Comparison of ENCODE assay signal across 8 cellular contexts in genomic region chr19:38683393-38684077, GRCh38. TPM values are rescaled to one million over a fixed set of nuclear protein-coding genes. Genes with fewer than 3 reads are reported as not detected.
A peak's percentile ranks its signal among the peaks of the same experiment; 100 is the strongest.
DNase-seq lines count a peak whose midpoint lies in the region; ATAC-seq and TF ChIP-seq lines count a peak whose summit lies in the region.

No MANE protein-coding gene starts in this region.

- H3K4me3 ChIP-seq in HCT116 (replicated peaks in 1 of 2; ENCODE audit: low read depth in 1 of 2, low read length in 2 of 2) (peak overlapping the region; percentile 36 to 53), heart right ventricle (no peak overlapping the region), psoas muscle (no peak overlapping the region)

- H4K20me1 ChIP-seq in HCT116 (ENCODE audit: insufficient read depth) = no peaks in the 10 kb centered on the region

- WGBS in heart right ventricle, 2 donors = 27 to 30% methylated on average over 10 of the region's 10 CpGs
- 27 to 44% (median 34%) methylated on average over 10 of the region's 10 CpGs for WGBS in psoas muscle, 3 donors

- H3K79me2 ChIP-seq in HCT116 (ENCODE audit: insufficient read depth, low read length) = peaks cover 89% of the 10 kb centered on the region

- TF ChIP-seq RAD21 in HCT116 (IDR thresholded peaks at IDR 0.05; ENCODE audit: low read depth) = no peak; the same call in none of the 2 replicates

- H3K27me3 ChIP-seq in HCT116 (ENCODE audit: insufficient read depth, low read length) (no peaks in the 10 kb centered on the region), heart right ventricle (no peaks in the 10 kb centered on the region), psoas muscle (ENCODE audit: insufficient read depth in 3 of 3, low read length in 2 of 3) (no peaks in the 10 kb centered on the region)

- peaks cover 82 to 99% of the 10 kb centered on the region in 2 experiments for H3K4me1 ChIP-seq in HCT116 (ENCODE audit: control insufficient read depth in 1 of 2, insufficient read depth in 2 of 2, low read length in 2 of 2)
- H3K4me1 ChIP-seq in heart right ventricle = peaks cover 53 to 99% (median 97%) of the 10 kb centered on the region in 9 donors
- peaks cover 91% of the 10 kb centered on the region for H3K4me1 ChIP-seq in psoas muscle

- peak overlapping the region; percentile 32 for H3K27ac Mint-ChIP-seq in activated naive CD8-positive, alpha-beta T cell treated with anti-CD3 and anti-CD28 coated beads, Interleukin-2, amount 10 ng/mL, durations not matched to agents 7 days and 5 days

- POLR2A ChIA-PET in HCT116 (lab: Charles Lee) = interaction anchor here (0.6 to 2.5 kb wide), 7 partner anchors 9 to 166 kb away, joined by 3 to 25 read pairs (median 4); partner anchors contain the start of gene ACTN4
- POLR2A ChIA-PET in activated naive CD8-positive, alpha-beta T cell treated with anti-CD3 and anti-CD28 coated beads, Interleukin-2, amount 10 ng/mL, durations not matched to agents 7 days and 5 days (lab: Charles Lee) = interaction anchor here (0.6 to 1.6 kb wide), 2 partner anchors 27 to 142 kb away, joined by 3 to 4 read pairs; no protein-coding TSS in a partner anchor

- H3K27me3 Mint-ChIP-seq in activated naive CD8-positive, alpha-beta T cell treated with anti-CD3 and anti-CD28 coated beads, Interleukin-2, amount 10 ng/mL, durations not matched to agents 7 days and 5 days = no peaks in the 10 kb centered on the region

- BruUV-seq in HCT116 (replicated peaks; lab: Mats Ljungman, UMichigan) = no TSS peak

- no peak overlapping the region for H3K4me3 Mint-ChIP-seq in activated naive CD8-positive, alpha-beta T cell treated with anti-CD3 and anti-CD28 coated beads, Interleukin-2, amount 10 ng/mL, durations not matched to agents 7 days and 5 days

- TF ChIP-seq CTCF in HCT116 (IDR thresholded peaks at IDR 0.05 in 2 of 3, conservative IDR thresholded peaks at IDR 0.05 in 1 of 3; ENCODE audit: borderline replicate concordance in 1 of 3, insufficient read depth in 1 of 3, low read depth in 2 of 3, low read length in 2 of 3) (no peak), heart right ventricle (IDR thresholded peaks at IDR 0.05) (no peak), psoas muscle (IDR thresholded peaks at IDR 0.05) (no peak)

- H3K4me1 Mint-ChIP-seq in activated naive CD8-positive, alpha-beta T cell treated with anti-CD3 and anti-CD28 coated beads, Interleukin-2, amount 10 ng/mL, durations not matched to agents 7 days and 5 days = peaks cover 71% of the 10 kb centered on the region

- peaks cover 32% of the 10 kb centered on the region for H3K36me3 Mint-ChIP-seq in activated naive CD8-positive, alpha-beta T cell treated with anti-CD3 and anti-CD28 coated beads, Interleukin-2, amount 10 ng/mL, durations not matched to agents 7 days and 5 days

- no peaks in the 10 kb centered on the region for H3K9me2 ChIP-seq in HCT116 (ENCODE audit: insufficient read depth)

- H3K9ac ChIP-seq in HCT116 (ENCODE audit: low read length) = peak overlapping the region; percentile 83

- RAD21 ChIA-PET in HCT116 (lab: Charles Lee; ENCODE audit: low non-redundant PET in 1 of 2, low total read pairs in 2 of 2, uncharacterized antibody in 2 of 2, unreplicated experiment in 2 of 2) = no interaction called here

- ATAC-seq in HCT116 (peak; percentile 74), heart right ventricle (peak; percentile 44 to 77 (median 66)), psoas muscle (peak; percentile 63 to 72 (median 68)), HG03521 (IDR thresholded peaks at IDR 0.05; ENCODE audit: unreplicated experiment) (no peak), GM18861 (IDR thresholded peaks at IDR 0.05; ENCODE audit: unreplicated experiment) (no peak)
- ATAC-seq in activated naive CD8-positive, alpha-beta T cell treated with anti-CD3 and anti-CD28 coated beads, Interleukin-2, amount 10 ng/mL, durations not matched to agents 7 days and 5 days (ENCODE audit: low read depth) = no peak

- intact Hi-C loops in HCT116 (cut with micrococcal nuclease) = loop anchor here (1.0 to 5.0 kb wide), 3 partner anchors 10 to 169 kb away; no protein-coding TSS in a partner anchor
- intact Hi-C loops in heart right ventricle (cut with DNase I) = no loop called here
- intact Hi-C loops in psoas muscle (cut with DNase I) = no loop called here

- peak; percentile 90 for DNase-seq in 8988T
- peak; percentile 99 for DNase-seq in HCT116 (ENCODE audit: low read depth, low spot score)
- DNase-seq in SHP77 (lab: John Stamatoyannopoulos, UW) = peak; percentile 52 to 65
- DNase-seq in activated naive CD8-positive, alpha-beta T cell treated with anti-CD3 and anti-CD28 coated beads, Interleukin-2, amount 10 ng/mL, durations not matched to agents 7 days and 5 days = no peak
- peak in 1 of 2 donors; percentile 54 for DNase-seq in heart right ventricle
- peak; percentile 77 to 85 for DNase-seq in psoas muscle

- H2AFZ ChIP-seq in HCT116 (ENCODE audit: low read depth, low read length, poor library complexity, severe bottlenecking) = no peak overlapping the region

- H3K27ac ChIP-seq in HCT116 (ENCODE audit: low read depth, low read length) (peak overlapping the region; percentile 98), heart right ventricle (peak overlapping the region; percentile 74 to 95 (median 90)), psoas muscle (peak overlapping the region; percentile 98)

- H3K9me3 ChIP-seq in HCT116 (ENCODE audit: control insufficient read depth in 1 of 2, insufficient read depth in 1 of 2, low read depth in 1 of 2, low read length in 2 of 2) (peaks cover 0 to 5% of the 10 kb centered on the region in 2 experiments; a peak in 1 of 4 replicates), heart right ventricle (no peaks in the 10 kb centered on the region), psoas muscle (no peaks in the 10 kb centered on the region)

- H3K36me3 ChIP-seq in HCT116 (ENCODE audit: control insufficient read depth in 1 of 2, insufficient read depth in 2 of 2, low read length in 2 of 2) = peaks cover 0 to 30% of the 10 kb centered on the region in 2 experiments; a peak in 1 of 4 replicates
- peaks cover 0 to 16% (median 0%) of the 10 kb centered on the region in 9 donors for H3K36me3 ChIP-seq in heart right ventricle
- H3K36me3 ChIP-seq in psoas muscle (ENCODE audit: insufficient read depth in 1 of 2, low read depth in 1 of 2) = no peaks in the 10 kb centered on the region

- TF ChIP-seq POLR2A in HCT116 (IDR thresholded peaks at IDR 0.05; ENCODE audit: borderline replicate concordance, extremely low read depth, insufficient read depth, insufficient read length) = no peak

- CTCF ChIA-PET in HCT116 (lab: Charles Lee) = interaction anchor here (0.6 to 2.1 kb wide), 6 partner anchors 9 to 280 kb away, joined by 3 to 10 read pairs (median 4); partner anchors contain the start of genes FAM98C, MRPS12 and SARS2

- peaks cover 5% of the 10 kb centered on the region for H3K9me3 Mint-ChIP-seq in activated naive CD8-positive, alpha-beta T cell treated with anti-CD3 and anti-CD28 coated beads, Interleukin-2, amount 10 ng/mL, durations not matched to agents 7 days and 5 days

- H3K4me2 ChIP-seq in HCT116 (ENCODE audit: low read length) = peak overlapping the region; percentile 86

TF ChIP-seq in HCT116, 20 proteins besides CTCF, POLR2A, EP300 and RAD21 (continues in another document):
- TF ChIP-seq SIN3A (IDR thresholded peaks at IDR 0.05; ENCODE audit: low read depth) (peak; percentile 86; the same call in 1 of the 2 replicates), MAX (IDR thresholded peaks at IDR 0.05) (peak; percentile 59), CEBPB (IDR thresholded peaks at IDR 0.05; ENCODE audit: low read depth) (peak; percentile 49), SRF (IDR thresholded peaks at IDR 0.05; ENCODE audit: low read depth) (peak; percentile 100), EZH2phosphoT487 (IDR thresholded peaks at IDR 0.05; ENCODE audit: borderline replicate concordance) (no peak), YY1 (IDR thresholded peaks at IDR 0.05; ENCODE audit: extremely low read depth, insufficient replicate concordance, low read depth, low read length) (no peak), ZNF274 (IDR thresholded peaks at IDR 0.05; ENCODE audit: low read depth, low read length) (no peak), CBX3 (IDR thresholded peaks at IDR 0.05; ENCODE audit: low read depth) (0 out of 2 replicates have a peak, but pooled peaks have one; percentile 56), POLR2AphosphoS5 (IDR thresholded peaks at IDR 0.05; ENCODE audit: low read depth, low read length) (peak; percentile 25), ZBTB33 (IDR thresholded peaks at IDR 0.05; ENCODE audit: extremely low read depth, insufficient replicate concordance, low read length) (no peak), TCF7L2 (IDR thresholded peaks at IDR 0.05; ENCODE audit: borderline replicate concordance, extremely low read depth, insufficient read depth, insufficient read length) (peak; percentile 79), EZH2 (IDR thresholded peaks at IDR 0.05) (no peak), EGR1 (IDR thresholded peaks at IDR 0.05; ENCODE audit: low read depth) (no peak), SP1 (IDR thresholded peaks at IDR 0.05; ENCODE audit: low read depth) (peak; percentile 92), ELF1 (IDR thresholded peaks at IDR 0.05; ENCODE audit: borderline replicate concordance, low read depth) (no peak)

RNA-seq across cellular contexts. Expression of gene ACTN4, which starts 36.1 kb away (rescaled TPM):
- total RNA-seq in HCT116 (2021; ENCODE audit: unreplicated experiment) (651 TPM), heart right ventricle (100 to 1,000 TPM; 129 to 291 (median 149) TPM), psoas muscle (100 to 1,000 TPM in 1 of 4 donors, 10 to 100 TPM in 3; 79.9 to 127 (median 89.2) TPM)
- polyA plus RNA-seq in HCT116 (2012) = 635 and 727 TPM in 2 replicates
- 100 to 1,000 TPM; 236 to 252 TPM for total RNA-seq in activated naive CD8-positive, alpha-beta T cell treated with anti-CD3 and anti-CD28 coated beads, Interleukin-2, amount 10 ng/mL, durations not matched to agents 7 days and 5 days
- polyA plus RNA-seq in heart right ventricle (100 to 1,000 TPM in 1 of 2 donors, 10 to 100 TPM in 1; 92.4 to 189 TPM), psoas muscle (10 to 100 TPM; 38.3 to 45.2 (median 43.0) TPM)

Comparison
In these comparisons a context has a peak if more than half of its experiments do, and no peak if none do; other contexts are left out.
1. ATAC-seq: peak in HCT116 (single experiment), heart right ventricle (8 of 8) and psoas muscle (4 of 4); none in activated naive CD8-positive, alpha-beta T cell treated with anti-CD3 and anti-CD28 coated beads, Interleukin-2, amount 10 ng/mL, durations not matched to agents 7 days and 5 days (single experiment), HG03521 (single experiment) and GM18861 (single experiment).
2. H3K4me3 ChIP-seq: peak in HCT116 (2 of 2); none in heart right ventricle (0 of 10) and psoas muscle (single experiment).
3. Peak in every context shown above with its lines, with median percentiles within 50 percentile points of each other: H3K27ac ChIP-seq.